In genomic region chr20:35702051-35702823, GRCh38 we compare ENCODE assay signal across 9 cellular contexts. TPM values are rescaled to one million over a fixed set of nuclear protein-coding genes. Genes with fewer than 3 reads are reported as not detected.
DNase-seq lines count a peak whose midpoint lies in the region; ATAC-seq lines count a peak whose summit lies in the region.
"Had no signal": no experiment of that assay in that cellular context is flagged by ENCODE, and none has a peak within 500 bp of the region (broad histone marks: within the 10 kb centered on the region; RNA-seq: fewer than 3 reads in every experiment).

No MANE protein-coding gene starts in this region.

- peaks cover 29 to 65% (median 33%) of the 10 kb centered on the region in 4 donors for H3K4me1 Mint-ChIP-seq in CD4-positive, alpha-beta memory T cell
- H3K4me1 Mint-ChIP-seq in activated naive CD8-positive, alpha-beta T cell treated with anti-CD3 and anti-CD28 coated beads for 36 hours, result peaks cover 54% of the 10 kb centered on the region
- peaks cover 17 to 55% (median 44%) of the 10 kb centered on the region in 7 donors for H3K4me1 Mint-ChIP-seq in naive thymus-derived CD4-positive, alpha-beta T cell

- H3K4me1 ChIP-seq in CD4-positive, alpha-beta memory T cell (ENCODE audit: insufficient read depth, low read length), result peaks cover 36% of the 10 kb centered on the region
- peaks cover 13 to 16% of the 10 kb centered on the region in 2 donors for H3K4me1 ChIP-seq in naive thymus-derived CD4-positive, alpha-beta T cell (ENCODE audit: control insufficient read depth in 2 of 2, insufficient read depth in 2 of 2, low read length in 2 of 2)

- no peaks in the 10 kb centered on the region for H3K27me3 Mint-ChIP-seq in CD4-positive, alpha-beta memory T cell
- no peaks in the 10 kb centered on the region for H3K27me3 Mint-ChIP-seq in activated naive CD8-positive, alpha-beta T cell treated with anti-CD3 and anti-CD28 coated beads for 36 hours
- no peaks in the 10 kb centered on the region for H3K27me3 Mint-ChIP-seq in naive thymus-derived CD4-positive, alpha-beta T cell

- peak overlapping the region in 3 of 8 donors; percentile 6 to 61 (median 50) for H3K4me3 Mint-ChIP-seq in CD4-positive, alpha-beta memory T cell
- peak overlapping the region; percentile 29 for H3K4me3 Mint-ChIP-seq in activated naive CD8-positive, alpha-beta T cell treated with anti-CD3 and anti-CD28 coated beads for 36 hours
- H3K4me3 Mint-ChIP-seq in naive thymus-derived CD4-positive, alpha-beta T cell, result peak overlapping the region in 4 of 10 donors; percentile 21 to 63 (median 56)

- DNase-seq in CD4-positive, alpha-beta memory T cell, result no peak
- DNase-seq in HS-5 (ENCODE audit: low read depth) (peak; percentile 53), NCI-H774 (lab: John Stamatoyannopoulos, UW) (no peak), iPS-NIHi7 (ENCODE audit: extremely low spot score) (no peak), mucosa of gallbladder (ENCODE audit: low spot score) (no peak)
- no peak for DNase-seq in activated naive CD8-positive, alpha-beta T cell treated with anti-CD3 and anti-CD28 coated beads for 36 hours
- DNase-seq in naive thymus-derived CD4-positive, alpha-beta T cell, result no peak
- DNase-seq: NCI-H748 treated with DMSO at 0.1 percent for 48 hours had no signal

- no peak for ATAC-seq in naive thymus-derived CD4-positive, alpha-beta T cell
- no peak for ATAC-seq in GM18909 (IDR thresholded peaks at IDR 0.05; ENCODE audit: poor library complexity, unreplicated experiment)

- no peak overlapping the region for H3K4me3 ChIP-seq in CD4-positive, alpha-beta memory T cell (ENCODE audit: low read length in 2 of 2)
- H3K4me3 ChIP-seq in naive thymus-derived CD4-positive, alpha-beta T cell (ENCODE audit: low read length), result no peak overlapping the region

- peaks cover 43% of the 10 kb centered on the region for H3K36me3 ChIP-seq in CD4-positive, alpha-beta memory T cell (ENCODE audit: insufficient read depth, low read length)
- H3K36me3 ChIP-seq in naive thymus-derived CD4-positive, alpha-beta T cell (ENCODE audit: control insufficient read depth in 2 of 3, insufficient read depth in 3 of 3, low read length in 3 of 3), result peaks cover 11 to 46% (median 34%) of the 10 kb centered on the region in 3 experiments

- peak overlapping the region; percentile 57 to 98 (median 72) for H3K27ac Mint-ChIP-seq in CD4-positive, alpha-beta memory T cell
- peak overlapping the region; percentile 72 for H3K27ac Mint-ChIP-seq in activated naive CD8-positive, alpha-beta T cell treated with anti-CD3 and anti-CD28 coated beads for 36 hours
- peak overlapping the region in 8 of 9 donors; percentile 12 to 88 (median 69) for H3K27ac Mint-ChIP-seq in naive thymus-derived CD4-positive, alpha-beta T cell

- no peaks in the 10 kb centered on the region for H3K27me3 ChIP-seq in CD4-positive, alpha-beta memory T cell (ENCODE audit: insufficient read depth, low read length)
- no peaks in the 10 kb centered on the region for H3K27me3 ChIP-seq in naive thymus-derived CD4-positive, alpha-beta T cell (ENCODE audit: control insufficient read depth in 2 of 2, insufficient read depth in 2 of 2, low read length in 2 of 2)

- POLR2A ChIA-PET in CD4-positive, alpha-beta memory T cell (lab: Charles Lee; ENCODE audit: partially characterized antibody), result interaction anchor here (0.7 to 6.8 kb wide), 7 partner anchors 8 to 86 kb away, joined by 3 to 100 read pairs (median 5); partner anchors contain the start of genes RBM39 and SPAG4
- POLR2A ChIA-PET in naive thymus-derived CD4-positive, alpha-beta T cell (lab: Charles Lee), result interaction anchor here (0.6 to 8.5 kb wide), 6 partner anchors 10 to 101 kb away, joined by 3 to 85 read pairs (median 4); partner anchors contain the start of gene RBM39

- CTCF ChIA-PET in CD4-positive, alpha-beta memory T cell (lab: Charles Lee; ENCODE audit: partially characterized antibody), result interaction anchor here (0.7 to 2.7 kb wide), 4 partner anchors 29 to 101 kb away, joined by 3 to 7 read pairs (median 4); no protein-coding TSS in a partner anchor
- CTCF ChIA-PET in naive thymus-derived CD4-positive, alpha-beta T cell (lab: Charles Lee), result interaction anchor here (0.6 kb wide), 1 partner anchor 874 kb away, joined by 7 read pairs; no protein-coding TSS in a partner anchor

- intact Hi-C loops in CD4-positive, alpha-beta memory T cell (cut with micrococcal nuclease), result no loop called here
- intact Hi-C loops in naive thymus-derived CD4-positive, alpha-beta T cell (cut with micrococcal nuclease), result loop anchor here in 1 of 2 donors (2.0 kb wide), 1 partner anchor 19 kb away; no protein-coding TSS in a partner anchor

- peaks cover 32 to 75% of the 10 kb centered on the region in 2 donors for H3K36me3 Mint-ChIP-seq in CD4-positive, alpha-beta memory T cell
- peaks cover 63% of the 10 kb centered on the region for H3K36me3 Mint-ChIP-seq in activated naive CD8-positive, alpha-beta T cell treated with anti-CD3 and anti-CD28 coated beads for 36 hours
- H3K36me3 Mint-ChIP-seq in naive thymus-derived CD4-positive, alpha-beta T cell, result peaks cover 11 to 28% (median 22%) of the 10 kb centered on the region in 5 donors

- peaks cover 0 to 11% (median 0%) of the 10 kb centered on the region in 8 donors for H3K9me3 Mint-ChIP-seq in CD4-positive, alpha-beta memory T cell
- no peaks in the 10 kb centered on the region for H3K9me3 Mint-ChIP-seq in activated naive CD8-positive, alpha-beta T cell treated with anti-CD3 and anti-CD28 coated beads for 36 hours
- peaks cover 0 to 16% (median 0%) of the 10 kb centered on the region in 11 donors for H3K9me3 Mint-ChIP-seq in naive thymus-derived CD4-positive, alpha-beta T cell

- H3K9me3 ChIP-seq in CD4-positive, alpha-beta memory T cell (ENCODE audit: control insufficient read depth in 1 of 2, low read length in 2 of 2), result no peaks in the 10 kb centered on the region
- no peaks in the 10 kb centered on the region for H3K9me3 ChIP-seq in naive thymus-derived CD4-positive, alpha-beta T cell (ENCODE audit: control insufficient read depth in 2 of 3, low read length in 3 of 3)

- H3K27ac ChIP-seq in CD4-positive, alpha-beta memory T cell (ENCODE audit: low read depth, low read length), result no peak overlapping the region
- H3K27ac ChIP-seq in naive thymus-derived CD4-positive, alpha-beta T cell (ENCODE audit: low read depth, low read length), result no peak overlapping the region

RNA-seq across cellular contexts. Expression of gene ROMO1, which starts 3.0 kb away (rescaled TPM):
- 10 to 100 TPM; 38.4 to 43.8 TPM for total RNA-seq in CD4-positive, alpha-beta memory T cell
- polyA plus RNA-seq in CD4-positive, alpha-beta memory T cell, result 100 to 1,000 TPM; 273 to 335 TPM
- total RNA-seq in activated naive CD8-positive, alpha-beta T cell treated with anti-CD3 and anti-CD28 coated beads for 36 hours, result 100 to 1,000 TPM; 121 to 137 TPM
- 10 to 100 TPM; 33.2 to 85.5 (median 38.5) TPM for total RNA-seq in naive thymus-derived CD4-positive, alpha-beta T cell
- 100 to 1,000 TPM; 269 to 293 TPM for polyA plus RNA-seq in naive thymus-derived CD4-positive, alpha-beta T cell
- total RNA-seq in mucosa of gallbladder, result 155 TPM

RNA-seq across cellular contexts. Expression of gene NFS1, which starts 3.1 kb away (rescaled TPM):
- 10 to 100 TPM; 30.3 to 33.6 TPM for total RNA-seq in CD4-positive, alpha-beta memory T cell
- 10 to 100 TPM in 1 of 2 donors, 1 to 10 TPM in 1; 6.3 to 28.3 TPM for polyA plus RNA-seq in CD4-positive, alpha-beta memory T cell
- 10 to 100 TPM; 37.2 to 38.2 TPM for total RNA-seq in activated naive CD8-positive, alpha-beta T cell treated with anti-CD3 and anti-CD28 coated beads for 36 hours
- 10 to 100 TPM; 18.2 to 41.1 (median 35.0) TPM for total RNA-seq in naive thymus-derived CD4-positive, alpha-beta T cell
- 10 to 100 TPM in 1 of 2 donors, 1 to 10 TPM in 1; 9.7 to 27.7 TPM for polyA plus RNA-seq in naive thymus-derived CD4-positive, alpha-beta T cell
- total RNA-seq in mucosa of gallbladder, result 47.4 TPM

RNA-seq across cellular contexts. Expression of gene CPNE1, which starts 37.5 kb away (rescaled TPM):
- 100 to 1,000 TPM; 316 to 353 TPM for total RNA-seq in CD4-positive, alpha-beta memory T cell
- polyA plus RNA-seq in CD4-positive, alpha-beta memory T cell, result 100 to 1,000 TPM; 305 to 343 TPM
- total RNA-seq in activated naive CD8-positive, alpha-beta T cell treated with anti-CD3 and anti-CD28 coated beads for 36 hours, result 100 to 1,000 TPM; 290 to 304 TPM
- total RNA-seq in naive thymus-derived CD4-positive, alpha-beta T cell, result 100 to 1,000 TPM; 250 to 378 (median 305) TPM
- 100 to 1,000 TPM; 277 to 360 TPM for polyA plus RNA-seq in naive thymus-derived CD4-positive, alpha-beta T cell
- 195 TPM for total RNA-seq in mucosa of gallbladder

RNA-seq across cellular contexts. Expression of gene RBM12, which starts 37.5 kb away (rescaled TPM):
- 100 to 1,000 TPM; 129 to 138 TPM for total RNA-seq in CD4-positive, alpha-beta memory T cell
- 10 to 100 TPM; 29.9 to 52.8 TPM for polyA plus RNA-seq in CD4-positive, alpha-beta memory T cell
- 100 to 1,000 TPM; 161 to 169 TPM for total RNA-seq in activated naive CD8-positive, alpha-beta T cell treated with anti-CD3 and anti-CD28 coated beads for 36 hours
- 100 to 1,000 TPM in 4 of 5 experiments, 10 to 100 TPM in 1; 98.2 to 122 (median 114) TPM for total RNA-seq in naive thymus-derived CD4-positive, alpha-beta T cell
- 10 to 100 TPM; 48.9 to 50.8 TPM for polyA plus RNA-seq in naive thymus-derived CD4-positive, alpha-beta T cell
- 68.5 TPM for total RNA-seq in mucosa of gallbladder

RNA-seq across cellular contexts. Expression of gene RBM39, which starts 39.8 kb away (rescaled TPM):
- total RNA-seq in CD4-positive, alpha-beta memory T cell, result 100 to 1,000 TPM; 631 to 665 TPM
- 100 to 1,000 TPM in 1 of 2 donors, 10 to 100 TPM in 1; 76.7 to 153 TPM for polyA plus RNA-seq in CD4-positive, alpha-beta memory T cell
- 100 to 1,000 TPM; 330 to 349 TPM for total RNA-seq in activated naive CD8-positive, alpha-beta T cell treated with anti-CD3 and anti-CD28 coated beads for 36 hours
- 1,000 to 10,000 TPM in 2 of 5 experiments, 100 to 1,000 TPM in 3; 372 to 1,041 (median 699) TPM for total RNA-seq in naive thymus-derived CD4-positive, alpha-beta T cell
- polyA plus RNA-seq in naive thymus-derived CD4-positive, alpha-beta T cell, result 100 to 1,000 TPM; 100 to 152 TPM
- 288 TPM for total RNA-seq in mucosa of gallbladder
